In genomic region chr5:60712950-60713349, GRCh38 we compare ENCODE assay signal across 33 cellular contexts. TPM values are rescaled to one million over a fixed set of nuclear protein-coding genes. Genes with fewer than 3 reads are reported as not detected.
"Had no signal": no experiment of that assay in that cellular context is flagged by ENCODE, and none has a peak within 500 bp of the region (broad histone marks: within the 10 kb centered on the region; RNA-seq: fewer than 3 reads in every experiment).

No MANE protein-coding gene starts in this region.

- H3K27me3 ChIP-seq: adrenal gland, ascending aorta, body of pancreas, brain microvascular endothelial cell, breast epithelium, cardiac muscle cell had no signal

- H3K4me3 ChIP-seq: adrenal gland, ascending aorta, body of pancreas, breast epithelium, cardiac muscle cell had no signal

- DNase-seq: activated effector memory CD4-positive, alpha-beta T cell treated with anti-CD3 and anti-CD28 coated beads, Interleukin-2, amount 50 U/mL, for 16 hours; activated effector memory CD4-positive, alpha-beta T cell treated with Interleukin-2 at 50 U/mL for 16 hours; activated gamma-delta T cell; activated gamma-delta T cell treated with Interleukin-2 at 50 U/mL for 16 hours; activated naive CD4-positive, alpha-beta T cell; activated naive CD4-positive, alpha-beta T cell treated with anti-CD3 and anti-CD28 coated beads for 36 hours; activated naive CD4-positive, alpha-beta T cell treated with anti-CD3 and anti-CD28 coated beads, Interleukin-2, amount 10 ng/mL, durations not matched to agents 7 days and 5 days; activated naive CD4-positive, alpha-beta T cell treated with anti-CD3 and anti-CD28 coated beads, Interleukin-2, amount 50 U/mL, for 16 hours; activated naive CD4-positive, alpha-beta T cell treated with Interleukin-2 at 50 U/mL for 16 hours; activated naive CD8-positive, alpha-beta T cell treated with anti-CD3 and anti-CD28 coated beads for 36 hours; activated naive CD8-positive, alpha-beta T cell treated with anti-CD3 and anti-CD28 coated beads, Interleukin-2, amount 10 ng/mL, durations not matched to agents 7 days and 5 days; activated naive CD8-positive, alpha-beta T cell treated with anti-CD3 and anti-CD28 coated beads, Interleukin-2, amount 50 U/mL, for 24 hours; activated T-cell treated with anti-CD3 and anti-CD28 coated beads, Interleukin-2, amount 50 U/mL, for 4 hours; activated T-cell treated with anti-CD3 and anti-CD28 coated beads, Interleukin-2, amount 50 U/mL, for 48 hours; activated T-cell treated with anti-CD3 and anti-CD28 coated beads, Interleukin-2, amount 50 U/mL, for 72 hours; adrenal gland; amniotic stem cell; amygdala; anterior cingulate cortex; aorta; body of pancreas; brain microvascular endothelial cell; caudate nucleus; central memory CD4-positive, alpha-beta T cell; cerebellar nuclear complex had no signal

- H3K27ac ChIP-seq: adrenal gland, ascending aorta, body of pancreas, brain microvascular endothelial cell, breast epithelium, cardiac muscle cell had no signal

- H3K9me3 ChIP-seq: adrenal gland, ascending aorta, body of pancreas had no signal

- FAIRE-seq: astrocyte, bronchial epithelial cell had no signal

- ATAC-seq: activated naive CD4-positive, alpha-beta T cell treated with anti-CD3 and anti-CD28 coated beads, Interleukin-2, amount 50 U/mL, for 72 hours; activated naive CD8-positive, alpha-beta T cell treated with anti-CD3 and anti-CD28 coated beads, Interleukin-2, amount 50 U/mL, for 24 hours; activated T-cell treated with anti-CD3 and anti-CD28 coated beads, Interleukin-2, amount 50 U/mL, for 4 hours; activated T-cell treated with anti-CD3 and anti-CD28 coated beads, Interleukin-2, amount 50 U/mL, for 72 hours; activated T-helper 17 cell treated with anti-CD3 and anti-CD28 coated beads, Interleukin-2, amount 50 U/mL, for 72 hours; body of pancreas had no signal

- H3K4me1 ChIP-seq: adrenal gland, ascending aorta, body of pancreas, breast epithelium had no signal

- H3K36me3 ChIP-seq: adrenal gland, ascending aorta, brain microvascular endothelial cell, breast epithelium, cardiac muscle cell had no signal

RNA-seq across cellular contexts. Expression of gene DEPDC1B, which starts 13.0 kb away (rescaled TPM):
- total RNA-seq: cardiac septum had no signal
